17 cellular contexts compared by ENCODE assay signal in genomic region chr4:99818661-99819060, GRCh38. TPM values are rescaled to one million over a fixed set of nuclear protein-coding genes. Genes with fewer than 3 reads are reported as not detected.
DNase-seq lines count a peak whose midpoint lies in the region; ATAC-seq and TF ChIP-seq lines count a peak whose summit lies in the region.
"Had no signal": no experiment of that assay in that cellular context is flagged by ENCODE, and none has a peak within 500 bp of the region (broad histone marks: within the 10 kb centered on the region; RNA-seq: fewer than 3 reads in every experiment).

No MANE protein-coding gene starts in this region.

- no peaks in the 10 kb centered on the region for H3K27me3 ChIP-seq in CD4-positive, CD25-positive, alpha-beta regulatory T cell (ENCODE audit: control insufficient read depth, insufficient read depth, low read length)
- no peaks in the 10 kb centered on the region for H3K27me3 ChIP-seq in PC-9 (ENCODE audit: insufficient read depth, low read depth)
- no peaks in the 10 kb centered on the region for H3K27me3 ChIP-seq in hepatocyte
- H3K27me3 ChIP-seq: Peyer's patch, upper lobe of left lung had no signal

- WGBS in hepatocyte (ENCODE audit: low lambda C conversion rate, missing lambda C conversion rate) = 100% methylated on average over 1 of the region's 1 CpG

- no peaks in the 10 kb centered on the region for H3K36me3 ChIP-seq in CD4-positive, CD25-positive, alpha-beta regulatory T cell (ENCODE audit: control insufficient read depth, insufficient read depth, low read length)
- H3K36me3 ChIP-seq in PC-9 (ENCODE audit: low read depth) = no peaks in the 10 kb centered on the region
- H3K36me3 ChIP-seq in hepatocyte (replicated peaks; ENCODE audit: insufficient read depth, low read depth) = no peaks in the 10 kb centered on the region
- H3K36me3 ChIP-seq: Peyer's patch, upper lobe of left lung had no signal

- H3K27me3 Mint-ChIP-seq in CD4-positive, CD25-positive, alpha-beta regulatory T cell = no peaks in the 10 kb centered on the region
- H3K27me3 Mint-ChIP-seq in Calu3 (ENCODE audit: unreplicated experiment) = no peaks in the 10 kb centered on the region
- H3K27me3 Mint-ChIP-seq in dendritic cell treated with granulocyte-macrophage colony-stimulating factor and Interleukin-4, amounts not matched to agents 40 ng/mL and 50 ng/mL, for 4 days = no peaks in the 10 kb centered on the region

- H3K9me2 ChIP-seq in PC-9 (ENCODE audit: insufficient read depth) (no peaks in the 10 kb centered on the region), hepatocyte (replicated peaks; ENCODE audit: insufficient read depth) (no peaks in the 10 kb centered on the region)
- H3K9me2 ChIP-seq: SK-N-SH had no signal

- DNase-seq in CD4-positive, CD25-positive, alpha-beta regulatory T cell = no peak
- DNase-seq in Calu3 = no peak
- DNase-seq in PC-9 = no peak
- DNase-seq in NCI-H1417 treated with DMSO at 0.1 percent for 48 hours (lab: John Stamatoyannopoulos, UW) = no peak
- DNase-seq in hepatocyte (ENCODE audit: low spot score) = no peak
- DNase-seq in NCI-H2081 (lab: John Stamatoyannopoulos, UW) = no peak
- DNase-seq: DMS153, foreskin melanocyte, Peyer's patch, SK-N-SH, small intestine, upper lobe of left lung had no signal

- ATAC-seq in CD4-positive, CD25-positive, alpha-beta regulatory T cell (ENCODE audit: low read depth in 2 of 2) = no peak
- no peak for ATAC-seq in HG03457 (IDR thresholded peaks at IDR 0.05; ENCODE audit: unreplicated experiment)

- peak overlapping the region; percentile 87 to 96 (median 91) for H3K4me3 Mint-ChIP-seq in CD4-positive, CD25-positive, alpha-beta regulatory T cell
- peak overlapping the region; percentile 73 for H3K4me3 Mint-ChIP-seq in Calu3 (ENCODE audit: low read depth, unreplicated experiment)
- peak overlapping the region; percentile 51 for H3K4me3 Mint-ChIP-seq in dendritic cell treated with granulocyte-macrophage colony-stimulating factor and Interleukin-4, amounts not matched to agents 40 ng/mL and 50 ng/mL, for 4 days

- peak overlapping the region; percentile 84 for H3K4me2 ChIP-seq in PC-9
- H3K4me2 ChIP-seq in hepatocyte = no peak overlapping the region
- H3K4me2 ChIP-seq: SK-N-SH had no signal

- no peaks in the 10 kb centered on the region for H3K9me3 Mint-ChIP-seq in CD4-positive, CD25-positive, alpha-beta regulatory T cell
- H3K9me3 Mint-ChIP-seq in Calu3 (ENCODE audit: low read depth, unreplicated experiment) = no peaks in the 10 kb centered on the region
- no peaks in the 10 kb centered on the region for H3K9me3 Mint-ChIP-seq in dendritic cell treated with granulocyte-macrophage colony-stimulating factor and Interleukin-4, amounts not matched to agents 40 ng/mL and 50 ng/mL, for 4 days

- peaks cover 32 to 79% (median 58%) of the 10 kb centered on the region in 4 donors for H3K4me1 Mint-ChIP-seq in CD4-positive, CD25-positive, alpha-beta regulatory T cell
- H3K4me1 Mint-ChIP-seq in Calu3 (ENCODE audit: low read depth, unreplicated experiment) = peaks cover 18% of the 10 kb centered on the region
- H3K4me1 Mint-ChIP-seq in dendritic cell treated with granulocyte-macrophage colony-stimulating factor and Interleukin-4, amounts not matched to agents 40 ng/mL and 50 ng/mL, for 4 days (ENCODE audit: low read depth) = peaks cover 74% of the 10 kb centered on the region

- intact Hi-C loops in Calu3 (cut with micrococcal nuclease; ENCODE audit: unreplicated experiment) = loop anchor here (5.0 to 10.0 kb wide), 2 partner anchors 129 to 246 kb away; partner anchors contain the start of gene DNAJB14
- intact Hi-C loops in PC-9 (cut with micrococcal nuclease; ENCODE audit: unreplicated experiment) = loop anchor here (5.0 kb wide), 2 partner anchors 96 to 161 kb away; partner anchors contain the start of gene C4orf54
- intact Hi-C loops in dendritic cell treated with granulocyte-macrophage colony-stimulating factor and Interleukin-4, amounts not matched to agents 40 ng/mL and 50 ng/mL, for 4 days (cut with micrococcal nuclease) = loop anchor here (10.0 kb wide), 2 partner anchors 276 to 734 kb away; partner anchors contain the start of gene ADH5

- H3K36me3 Mint-ChIP-seq in CD4-positive, CD25-positive, alpha-beta regulatory T cell = peaks cover 3% of the 10 kb centered on the region
- H3K36me3 Mint-ChIP-seq in Calu3 (ENCODE audit: insufficient read depth, unreplicated experiment) = peaks cover 14% of the 10 kb centered on the region
- peaks cover 18% of the 10 kb centered on the region for H3K36me3 Mint-ChIP-seq in dendritic cell treated with granulocyte-macrophage colony-stimulating factor and Interleukin-4, amounts not matched to agents 40 ng/mL and 50 ng/mL, for 4 days (ENCODE audit: low read depth)

- POLR2A ChIA-PET in PC-9 (lab: Charles Lee; ENCODE audit: unreplicated experiment) = no interaction called here

- CTCF ChIA-PET in Calu3 (lab: Charles Lee) = no interaction called here
- CTCF ChIA-PET in PC-9 (lab: Charles Lee) = no interaction called here

- H3K79me2 ChIP-seq in PC-9 (ENCODE audit: low read depth) = peaks cover 28% of the 10 kb centered on the region
- H3K79me2 ChIP-seq in hepatocyte = no peaks in the 10 kb centered on the region

- H3K27ac ChIP-seq in CD4-positive, CD25-positive, alpha-beta regulatory T cell (ENCODE audit: insufficient read depth, low read length, poor library complexity, severe bottlenecking) = peak overlapping the region; percentile 78
- no peak overlapping the region; the same call in 1 of the 2 replicates for H3K27ac ChIP-seq in PC-9
- H3K27ac ChIP-seq in hepatocyte = no peak overlapping the region

- peaks cover 66% of the 10 kb centered on the region for H3K4me1 ChIP-seq in CD4-positive, CD25-positive, alpha-beta regulatory T cell (ENCODE audit: control insufficient read depth, insufficient read depth, low read length, poor library complexity, severe bottlenecking)
- peaks cover 39% of the 10 kb centered on the region for H3K4me1 ChIP-seq in PC-9 (replicated peaks; ENCODE audit: insufficient read depth)
- H3K4me1 ChIP-seq in hepatocyte (ENCODE audit: insufficient read depth) = no peaks in the 10 kb centered on the region

- BruUV-seq in Calu3 (replicated peaks; lab: Mats Ljungman, UMichigan) (no TSS peak), PC-9 (replicated peaks; lab: Mats Ljungman, UMichigan) (no TSS peak)

- peak overlapping the region; percentile 91 for H3K4me3 ChIP-seq in CD4-positive, CD25-positive, alpha-beta regulatory T cell (ENCODE audit: low read depth, low read length)
- 0 out of 2 replicates have a peak overlapping the region, but pooled peaks have one; percentile 65 for H3K4me3 ChIP-seq in PC-9
- H3K4me3 ChIP-seq in hepatocyte = no peak overlapping the region
- H3K4me3 ChIP-seq: upper lobe of left lung had no signal

- H2AFZ ChIP-seq in PC-9 (no peak overlapping the region), hepatocyte (no peak overlapping the region)

- TF ChIP-seq CTCF in Calu3 (IDR thresholded peaks at IDR 0.05; ENCODE audit: unreplicated experiment) (no peak), PC-9 (conservative IDR thresholded peaks at IDR 0.05) (no peak), hepatocyte (IDR thresholded peaks at IDR 0.05; ENCODE audit: poor library complexity) (no peak)

- no peaks in the 10 kb centered on the region for H4K20me1 ChIP-seq in PC-9 (ENCODE audit: insufficient read depth)
- H4K20me1 ChIP-seq in hepatocyte (ENCODE audit: insufficient read depth, poor library complexity, severe bottlenecking) = no peaks in the 10 kb centered on the region

- H3K9me3 ChIP-seq in CD4-positive, CD25-positive, alpha-beta regulatory T cell (ENCODE audit: control insufficient read depth in 2 of 2, low read length in 2 of 2) = no peaks in the 10 kb centered on the region
- H3K9me3 ChIP-seq in PC-9 (ENCODE audit: insufficient read depth, low read depth) (no peaks in the 10 kb centered on the region), hepatocyte (ENCODE audit: low read depth) (no peaks in the 10 kb centered on the region)
- H3K9me3 ChIP-seq: Peyer's patch, SK-N-SH, upper lobe of left lung had no signal

- H3F3A ChIP-seq in PC-9 (ENCODE audit: insufficient read depth, low read depth) = peaks cover 36% of the 10 kb centered on the region

- peak overlapping the region; percentile 56 to 96 (median 91) for H3K27ac Mint-ChIP-seq in CD4-positive, CD25-positive, alpha-beta regulatory T cell
- H3K27ac Mint-ChIP-seq in Calu3 (ENCODE audit: unreplicated experiment) = no peak overlapping the region
- peak overlapping the region; percentile 45 for H3K27ac Mint-ChIP-seq in dendritic cell treated with granulocyte-macrophage colony-stimulating factor and Interleukin-4, amounts not matched to agents 40 ng/mL and 50 ng/mL, for 4 days
- H3K27ac Mint-ChIP-seq: progenitor cell of endocrine pancreas had no signal

RNA-seq across cellular contexts. Expression of gene DAPP1, which starts 2.0 kb away (rescaled TPM):
- 29.8 TPM for total RNA-seq in CD4-positive, CD25-positive, alpha-beta regulatory T cell
- 10 to 100 TPM; 25.0 to 42.8 (median 31.7) TPM for polyA plus RNA-seq in CD4-positive, CD25-positive, alpha-beta regulatory T cell
- total RNA-seq in Calu3 (2022) (25.9 and 30.6 TPM in 2 replicates), PC-9 (2021) (7.9 and 9.6 TPM in 2 replicates), hepatocyte (1.1 and 2.0 TPM in 2 replicates)
- polyA plus RNA-seq in hepatocyte = 1.7 and 1.8 TPM in 2 replicates
- total RNA-seq: myocyte had no signal
- polyA plus RNA-seq: BJ, SK-N-SH had no signal
